ENCODE assay signal across 17 cellular contexts in genomic region chr5:55509768-55510522, GRCh38. TPM values are rescaled to one million over a fixed set of nuclear protein-coding genes. Genes with fewer than 3 reads are reported as not detected.
DNase-seq lines count a peak whose midpoint lies in the region; ATAC-seq and TF ChIP-seq lines count a peak whose summit lies in the region.
"Had no signal": no experiment of that assay in that cellular context is flagged by ENCODE, and none has a peak within 500 bp of the region (broad histone marks: within the 10 kb centered on the region; RNA-seq: fewer than 3 reads in every experiment).

No MANE protein-coding gene starts in this region.

- H3K9ac ChIP-seq in skeletal muscle satellite cell (ENCODE audit: low read depth, low read length) = no peak overlapping the region
- H3K9ac ChIP-seq: BLaER1 had no signal

- no peak for TF ChIP-seq CTCF in LNCaP clone FGC (IDR thresholded peaks at IDR 0.05; ENCODE audit: control insufficient read depth, extremely low read depth, insufficient read depth)
- no peak for TF ChIP-seq CTCF in choroid plexus epithelial cell (conservative IDR thresholded peaks at IDR 0.05; ENCODE audit: low read depth, low read length)
- TF ChIP-seq CTCF in brain microvascular endothelial cell (IDR thresholded peaks at IDR 0.05; ENCODE audit: low read depth, low read length, missing control alignments) = no peak

- H3K36me3 ChIP-seq in skeletal muscle satellite cell (ENCODE audit: insufficient read depth, low read length) (no peaks in the 10 kb centered on the region), brain microvascular endothelial cell (replicated peaks) (no peaks in the 10 kb centered on the region)
- H3K36me3 ChIP-seq: BLaER1, cardiac muscle cell had no signal

- in situ Hi-C loops in brain microvascular endothelial cell (cut with HindIII; ENCODE audit: low pct_ligation_motif_present, low sequenced_read_pairs) = no loop called here
- in situ Hi-C loops in ACHN (cut with HindIII; ENCODE audit: low pct_ligation_motif_present, low pct_unique_long_range_greater_than_20kb, low sequenced_read_pairs) = no loop called here

- H3K4me3 ChIP-seq in LNCaP clone FGC (ENCODE audit: low read depth, low read length) (no peak overlapping the region), choroid plexus epithelial cell (ENCODE audit: low read depth, low read length) (no peak overlapping the region), skeletal muscle satellite cell (ENCODE audit: low read length) (no peak overlapping the region), brain microvascular endothelial cell (ENCODE audit: low read depth, low read length) (no peak overlapping the region)
- H3K4me3 ChIP-seq: BLaER1, cardiac muscle cell, skin epidermis had no signal

- intact Hi-C loops in left colon (cut with DNase I, micrococcal nuclease) = no loop called here

- H3K4me1 ChIP-seq in skeletal muscle satellite cell (ENCODE audit: control insufficient read depth, insufficient read depth, low read length) = peaks cover 11% of the 10 kb centered on the region
- H3K4me1 ChIP-seq: BLaER1 had no signal

- H3K27ac ChIP-seq in brain microvascular endothelial cell = no peak overlapping the region
- H3K27ac ChIP-seq: BLaER1, cardiac muscle cell had no signal

- ATAC-seq in left colon (peak; percentile 88), GM18909 (IDR thresholded peaks at IDR 0.05; ENCODE audit: poor library complexity, unreplicated experiment) (no peak)
- ATAC-seq: natural killer cell, T-helper 17 cell had no signal

- H3K9me3 ChIP-seq in skeletal muscle satellite cell (replicated peaks; ENCODE audit: low read length) = no peaks in the 10 kb centered on the region
- H3K9me3 ChIP-seq: BLaER1 had no signal

- H3K4me2 ChIP-seq in skeletal muscle satellite cell (ENCODE audit: low read length) = peak overlapping the region; percentile 10
- H3K4me2 ChIP-seq: BLaER1 had no signal

- peak; percentile 39 for DNase-seq in LNCaP clone FGC (ENCODE audit: low read depth)
- peak; percentile 21 for DNase-seq in choroid plexus epithelial cell (ENCODE audit: low read depth)
- DNase-seq in left colon = no peak
- no peak for DNase-seq in brain microvascular endothelial cell
- no peak for DNase-seq in ACHN
- DNase-seq in GM19240 (ENCODE audit: insufficient read length, low spot score) = no peak
- DNase-seq: DMS79, H7, natural killer cell, NCI-H1048, NCI-H2171 treated with DMSO at 0.1 percent for 48 hours, T-helper 17 cell had no signal

- H3K27me3 ChIP-seq in skeletal muscle satellite cell (ENCODE audit: control insufficient read depth, insufficient read depth, low read length) (no peaks in the 10 kb centered on the region), brain microvascular endothelial cell (replicated peaks) (no peaks in the 10 kb centered on the region)
- H3K27me3 ChIP-seq: BLaER1, cardiac muscle cell had no signal

RNA-seq across cellular contexts. Expression of gene PLPP1, which starts 24.8 kb away (rescaled TPM):
- total RNA-seq in left colon = 100 to 1,000 TPM in 1 of 2 donors, 10 to 100 TPM in 1; 69.7 to 109 TPM
- 41.7 and 52.2 TPM in 2 replicates for total RNA-seq in skeletal muscle satellite cell (2012; rRNA removed)

Comparison
In these comparisons a context has a peak if more than half of its experiments do, and no peak if none do; other contexts are left out.
1. DNase-seq: peak in LNCaP clone FGC (single experiment) and choroid plexus epithelial cell (single experiment); none in left colon (0 of 2), brain microvascular endothelial cell (single experiment), ACHN (single experiment) and GM19240 (single experiment).